ENCODE assay signal across 26 cellular contexts in genomic region chr1:56541408-56541807, GRCh38. TPM values are rescaled to one million over a fixed set of nuclear protein-coding genes. Genes with fewer than 3 reads are reported as not detected.
"Had no signal": no experiment of that assay in that cellular context is flagged by ENCODE, and none has a peak within 500 bp of the region (broad histone marks: within the 10 kb centered on the region; RNA-seq: fewer than 3 reads in every experiment).

No MANE protein-coding gene starts in this region.

- H3K9me3 Mint-ChIP-seq: effector memory CD8-positive, alpha-beta T cell; T-cell; T-helper 2 cell treated with Interferon-gamma antibody and Interleukin-4, amounts not matched to agents 5 μg/mL and 100 μg/mL, for 36 hours had no signal

- H3K27ac Mint-ChIP-seq: activated CD4-positive, alpha-beta T cell treated with anti-CD3 and anti-CD28 coated beads for 36 hours; activated naive CD8-positive, alpha-beta T cell; effector memory CD8-positive, alpha-beta T cell; naive thymus-derived CD4-positive, alpha-beta T cell; progenitor cell of endocrine pancreas; T-cell; T-helper 2 cell treated with Interferon-gamma antibody and Interleukin-4, amounts not matched to agents 5 μg/mL and 100 μg/mL, for 36 hours had no signal

- DNase-seq: activated CD4-positive, alpha-beta T cell treated with anti-CD3 and anti-CD28 coated beads for 36 hours; activated CD4-positive, CD25-positive, alpha-beta regulatory T cell; activated effector memory CD4-positive, alpha-beta T cell treated with Interleukin-2 at 50 U/mL for 16 hours; activated naive CD4-positive, alpha-beta T cell treated with Interleukin-2 at 50 U/mL for 16 hours; anterior cingulate cortex; cerebellar nuclear complex; colonic mucosa; effector memory CD8-positive, alpha-beta T cell; foreskin melanocyte; left colon; midbrain; naive thymus-derived CD4-positive, alpha-beta T cell; ovary; stimulated activated CD4-positive, alpha-beta T cell treated with anti-CD3 and anti-CD28 coated beads, Interleukin-1b, Interleukin-23, amount 100 ng/mL, for 48 hours; stimulated activated naive CD4-positive, alpha-beta T cell; T-cell had no signal

- H3K4me1 ChIP-seq: colonic mucosa had no signal

- H3K27me3 ChIP-seq: colonic mucosa, esophagus muscularis mucosa, hepatocyte, ovary, suprapubic skin, tibial nerve had no signal

- H2AFZ ChIP-seq: hepatocyte had no signal

- FAIRE-seq: bronchial epithelial cell, keratinocyte had no signal

- H3K9me3 ChIP-seq: colonic mucosa, esophagus muscularis mucosa, ovary, suprapubic skin, tibial nerve had no signal

- H3K27me3 Mint-ChIP-seq: progenitor cell of endocrine pancreas had no signal

- H3K4me1 Mint-ChIP-seq: activated CD4-positive, alpha-beta T cell treated with anti-CD3 and anti-CD28 coated beads for 36 hours; naive thymus-derived CD4-positive, alpha-beta T cell; T-cell had no signal

- H3K36me3 Mint-ChIP-seq: activated naive CD8-positive, alpha-beta T cell; naive thymus-derived CD4-positive, alpha-beta T cell; T-cell had no signal

- H3K4me3 Mint-ChIP-seq: activated CD4-positive, alpha-beta T cell treated with anti-CD3 and anti-CD28 coated beads for 36 hours; activated naive CD8-positive, alpha-beta T cell; effector memory CD8-positive, alpha-beta T cell; naive thymus-derived CD4-positive, alpha-beta T cell; T-cell; T-helper 2 cell treated with Interferon-gamma antibody and Interleukin-4, amounts not matched to agents 5 μg/mL and 100 μg/mL, for 36 hours had no signal

- H3K4me3 ChIP-seq: colonic mucosa, esophagus muscularis mucosa, hepatocyte, ovary, smooth muscle cell, suprapubic skin, tibial nerve had no signal

- H3K36me3 ChIP-seq: colonic mucosa, ovary had no signal

- H3K27ac ChIP-seq: colonic mucosa, esophagus muscularis mucosa, hepatocyte, ovary, suprapubic skin, tibial nerve had no signal

- ATAC-seq: activated CD4-positive, alpha-beta T cell treated with anti-CD3 and anti-CD28 coated beads for 36 hours; effector memory CD8-positive, alpha-beta T cell; left colon; naive thymus-derived CD4-positive, alpha-beta T cell; T-cell had no signal

- H3K4me2 ChIP-seq: hepatocyte, smooth muscle cell had no signal

RNA-seq across cellular contexts. Expression of gene PLPP3, which starts 38.0 kb away (rescaled TPM):
- total RNA-seq: activated CD4-positive, alpha-beta T cell treated with anti-CD3 and anti-CD28 coated beads for 36 hours had no signal
